Comparison of ENCODE assay signal across 23 cellular contexts in the genomic region with DNA sequence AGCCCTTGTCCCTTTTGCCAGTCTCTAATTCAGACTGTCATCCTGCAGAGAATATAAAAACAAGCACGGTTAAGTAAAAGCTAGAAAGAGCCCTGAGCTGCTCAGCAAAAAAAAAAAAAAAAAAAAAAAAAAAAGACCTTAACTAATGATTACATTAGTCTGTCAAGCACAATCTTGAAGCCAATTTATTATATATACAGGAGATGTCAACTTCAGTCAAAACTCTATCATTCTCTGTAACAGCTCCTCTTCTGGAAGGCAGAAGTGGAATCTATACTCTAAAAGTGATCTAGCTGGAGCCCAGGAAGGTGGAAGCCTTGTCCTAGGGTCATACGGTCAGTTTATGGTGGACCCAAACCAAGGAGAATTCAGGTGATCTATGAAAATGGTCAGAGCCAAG. TPM values are rescaled to one million over a fixed set of nuclear protein-coding genes. Genes with fewer than 3 reads are reported as not detected.
DNase-seq lines count a peak whose midpoint lies in the region; ATAC-seq, FAIRE-seq and TF ChIP-seq lines count a peak whose summit lies in the region.
"Had no signal": no experiment of that assay in that cellular context is flagged by ENCODE, and none has a peak within 500 bp of the region (broad histone marks: within the 10 kb centered on the region; RNA-seq: fewer than 3 reads in every experiment).

No MANE protein-coding gene starts in this region.

- H3K4me1 Mint-ChIP-seq in astrocyte (ENCODE audit: low read depth, unreplicated experiment) (peaks cover 33% of the 10 kb centered on the region), Calu3 (ENCODE audit: low read depth, unreplicated experiment) (no peaks in the 10 kb centered on the region)
- H3K4me1 Mint-ChIP-seq: B cell had no signal

- H3K4me1 ChIP-seq in BLaER1 = peaks cover 12% of the 10 kb centered on the region
- H3K4me1 ChIP-seq in astrocyte (ENCODE audit: insufficient read depth, low read length) = peaks cover 7% of the 10 kb centered on the region

- H3K9ac ChIP-seq in BLaER1 (no peak overlapping the region), astrocyte (ENCODE audit: low read length) (no peak overlapping the region)

- no peaks in the 10 kb centered on the region for H3K27me3 ChIP-seq in BLaER1
- no peaks in the 10 kb centered on the region for H3K27me3 ChIP-seq in astrocyte (ENCODE audit: insufficient read depth, low read length)

- H3K27me3 Mint-ChIP-seq in astrocyte (ENCODE audit: low read depth, unreplicated experiment) = no peaks in the 10 kb centered on the region
- H3K27me3 Mint-ChIP-seq in Calu3 (ENCODE audit: unreplicated experiment) = peaks cover 20% of the 10 kb centered on the region

- H3K36me3 Mint-ChIP-seq in astrocyte (ENCODE audit: low read depth, unreplicated experiment) (no peaks in the 10 kb centered on the region), Calu3 (ENCODE audit: insufficient read depth, unreplicated experiment) (no peaks in the 10 kb centered on the region)
- H3K36me3 Mint-ChIP-seq: CD8-positive, alpha-beta T cell had no signal

- ATAC-seq in HG02970 (IDR thresholded peaks at IDR 0.05; ENCODE audit: low FRiP score, unreplicated experiment) = no peak
- ATAC-seq: CD8-positive, alpha-beta T cell; GM12878 had no signal

- H3K36me3 ChIP-seq in BLaER1 = no peaks in the 10 kb centered on the region
- H3K36me3 ChIP-seq in astrocyte (ENCODE audit: insufficient read depth, low read length) = no peaks in the 10 kb centered on the region

- H3K9me3 Mint-ChIP-seq in astrocyte (ENCODE audit: unreplicated experiment) = no peaks in the 10 kb centered on the region
- no peaks in the 10 kb centered on the region for H3K9me3 Mint-ChIP-seq in Calu3 (ENCODE audit: low read depth, unreplicated experiment)
- H3K9me3 Mint-ChIP-seq: CD4-positive, alpha-beta T cell; CD8-positive, alpha-beta T cell had no signal

- TF ChIP-seq CTCF in astrocyte (IDR thresholded peaks at IDR 0.05; ENCODE audit: insufficient read depth, low read depth, low read length) (no peak), Calu3 (IDR thresholded peaks at IDR 0.05; ENCODE audit: unreplicated experiment) (no peak)

- FAIRE-seq in astrocyte (lab: Jason Lieb, UNC) = no peak
- FAIRE-seq: A204.1, GM12878, GM12892, GM18507 had no signal

- H3K4me3 Mint-ChIP-seq in astrocyte (ENCODE audit: unreplicated experiment) = no peak overlapping the region
- H3K4me3 Mint-ChIP-seq in Calu3 (ENCODE audit: low read depth, unreplicated experiment) = no peak overlapping the region
- H3K4me3 Mint-ChIP-seq: B cell; CD4-positive, alpha-beta T cell; CD8-positive, alpha-beta T cell had no signal

- BruUV-seq in Calu3 (replicated peaks; lab: Mats Ljungman, UMichigan) = no TSS peak

- H4K20me1 ChIP-seq in BLaER1 (no peaks in the 10 kb centered on the region), astrocyte (ENCODE audit: insufficient read depth, low read length) (no peaks in the 10 kb centered on the region)

- H3K27ac ChIP-seq in BLaER1 = no peak overlapping the region
- no peak overlapping the region for H3K27ac ChIP-seq in astrocyte (ENCODE audit: low read depth, low read length)
- H3K27ac ChIP-seq: C4-2B had no signal

- CTCF ChIA-PET in Calu3 (lab: Charles Lee) = no interaction called here

- intact Hi-C loops in Calu3 (cut with micrococcal nuclease; ENCODE audit: unreplicated experiment) = no loop called here

- H2AFZ ChIP-seq in astrocyte (ENCODE audit: low read depth, low read length) = no peak overlapping the region

- H3K9me3 ChIP-seq in BLaER1 (no peaks in the 10 kb centered on the region), astrocyte (ENCODE audit: insufficient read depth, low read depth, low read length) (no peaks in the 10 kb centered on the region)
- H3K9me3 ChIP-seq: Caco-2 had no signal

- H3K79me2 ChIP-seq in astrocyte (ENCODE audit: insufficient read depth, low read length) = no peaks in the 10 kb centered on the region

- H3K4me3 ChIP-seq in BLaER1 = no peak overlapping the region
- H3K4me3 ChIP-seq in astrocyte (ENCODE audit: insufficient read depth, low read depth, low read length) = no peak overlapping the region
- H3K4me3 ChIP-seq: GM12878 had no signal

- H3K27ac Mint-ChIP-seq in astrocyte (ENCODE audit: unreplicated experiment) (peak overlapping the region; percentile 55), Calu3 (ENCODE audit: unreplicated experiment) (no peak overlapping the region)
- H3K27ac Mint-ChIP-seq: B cell; CD4-positive, alpha-beta T cell; CD8-positive, alpha-beta T cell had no signal

- H3K4me2 ChIP-seq in BLaER1 = peak overlapping the region; percentile 42; the same call in 1 of the 2 replicates
- H3K4me2 ChIP-seq in astrocyte (ENCODE audit: low read length) = no peak overlapping the region

- DNase-seq in astrocyte (ENCODE audit: low read depth) = no peak
- no peak for DNase-seq in Calu3
- DNase-seq in NCI-H748 (lab: John Stamatoyannopoulos, UW; ENCODE audit: unreplicated experiment) = no peak
- DNase-seq: 8988T; AML-193; Caco-2; CD4-positive, alpha-beta T cell; CD8-positive, alpha-beta T cell; DMS 273 treated with DMSO at 0.1 percent for 48 hours; DMS153; DMS53; DMS79; DND-41; EL; GDM1 had no signal

RNA-seq across cellular contexts. Expression of a gene that starts 55.2 kb away (rescaled TPM):
- total RNA-seq in astrocyte (62.1 and 64.0 TPM in 2 replicates), Calu3 (2022) (46.0 and 74.9 TPM in 2 replicates)
